ENCODE assay signal across 23 cellular contexts in the genomic region with DNA sequence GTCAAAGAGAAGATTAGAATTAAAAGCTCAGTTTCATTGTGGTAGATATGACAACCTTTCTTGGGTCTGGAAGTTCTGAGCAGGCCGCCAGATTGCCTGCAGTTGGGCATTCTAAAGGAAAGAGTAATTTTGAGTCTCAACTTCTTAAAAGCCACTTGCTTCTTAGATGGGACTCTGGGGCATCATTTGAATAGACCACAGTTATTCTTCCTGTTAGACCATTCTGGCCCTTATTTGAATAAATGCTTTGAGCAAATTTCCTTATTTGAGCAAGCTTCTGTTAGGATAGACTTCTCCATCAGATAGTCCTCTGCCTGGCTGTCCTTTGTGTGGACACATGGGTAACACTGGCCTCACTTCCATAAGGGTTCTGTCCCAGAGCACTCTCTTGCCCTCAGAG. TPM values are rescaled to one million over a fixed set of nuclear protein-coding genes. Genes with fewer than 3 reads are reported as not detected.
DNase-seq lines count a peak whose midpoint lies in the region; ATAC-seq and TF ChIP-seq lines count a peak whose summit lies in the region.
"Had no signal": no experiment of that assay in that cellular context is flagged by ENCODE, and none has a peak within 500 bp of the region (broad histone marks: within the 10 kb centered on the region; RNA-seq: fewer than 3 reads in every experiment).

No MANE protein-coding gene starts in this region.

- BruUV-seq in A673 (replicated peaks; lab: Mats Ljungman, UMichigan) (no TSS peak), Caco-2 (replicated peaks; lab: Mats Ljungman, UMichigan) (no TSS peak)

- no peaks in the 10 kb centered on the region for H3K9me3 ChIP-seq in A673 (ENCODE audit: low read depth, low read length, poor library complexity, severe bottlenecking)
- H3K9me3 ChIP-seq in Caco-2: no peaks in the 10 kb centered on the region
- H3K9me3 ChIP-seq: mucosa of descending colon, neutrophil, Peyer's patch had no signal

- POLR2A ChIA-PET in GM10248 (lab: Yijun Ruan, JAX): no interaction called here
- POLR2A ChIA-PET in A673 (lab: Charles Lee; ENCODE audit: low non-redundant PET): no interaction called here
- POLR2A ChIA-PET in Caco-2 (lab: Charles Lee): no interaction called here

- intact Hi-C loops in A673 (cut with micrococcal nuclease; ENCODE audit: unreplicated experiment): no loop called here
- intact Hi-C loops in Caco-2 (cut with micrococcal nuclease; ENCODE audit: unreplicated experiment): no loop called here

- TF ChIP-seq CTCF in GM10248 (IDR thresholded peaks at IDR 0.05; ENCODE audit: control extremely low read depth, extremely low read depth, low read depth, missing control alignments) (no peak), A673 (conservative IDR thresholded peaks at IDR 0.05; ENCODE audit: low read depth, low read length) (no peak), Caco-2 (IDR thresholded peaks at IDR 0.05; ENCODE audit: insufficient read depth in 1 of 2, low read depth in 1 of 2, low read length in 1 of 2, severe bottlenecking in 1 of 2, unreplicated experiment in 1 of 2) (no peak)

- H3K27me3 ChIP-seq in A673 (replicated peaks; ENCODE audit: insufficient read depth, low read depth, low read length, poor library complexity): no peaks in the 10 kb centered on the region
- no peaks in the 10 kb centered on the region for H3K27me3 ChIP-seq in Caco-2 (replicated peaks; ENCODE audit: control insufficient read depth, insufficient read depth, low read length)
- H3K27me3 ChIP-seq: neutrophil, Peyer's patch had no signal

- H3K27ac ChIP-seq in A673 (ENCODE audit: low read depth, low read length, poor library complexity, severe bottlenecking): no peak overlapping the region
- H3K27ac ChIP-seq: coronary artery, HL-60, neutrophil, Peyer's patch had no signal

- CTCF ChIA-PET in GM10248 (lab: Yijun Ruan, JAX) (interaction anchor here (0.9 to 2.4 kb wide), 4 partner anchors 13 to 64 kb away, joined by 3 to 16 read pairs (median 8); no protein-coding TSS in a partner anchor), A673 (lab: Charles Lee) (interaction anchor here (0.5 to 0.6 kb wide), 2 partner anchors 15 to 629 kb away, joined by 3 to 9 read pairs; no protein-coding TSS in a partner anchor), Caco-2 (lab: Charles Lee) (no interaction called here)

- H3K4me3 ChIP-seq in A673 (ENCODE audit: low read depth, low read length, poor library complexity, severe bottlenecking) (no peak overlapping the region), Caco-2 (ENCODE audit: low read depth, low read length) (no peak overlapping the region)
- H3K4me3 ChIP-seq: coronary artery, mucosa of descending colon, Peyer's patch, smooth muscle cell had no signal

- peaks cover 95% of the 10 kb centered on the region for H3K36me3 Mint-ChIP-seq in activated T-helper 17 cell treated with anti-CD3 and anti-CD28 coated beads, Interleukin-2, amount 50 U/mL, for 72 hours (ENCODE audit: low read depth)
- H3K36me3 Mint-ChIP-seq in Caco-2 (ENCODE audit: insufficient read depth, unreplicated experiment): peaks cover 75% of the 10 kb centered on the region

- peak; percentile 57 for ATAC-seq in GM19324 (IDR thresholded peaks at IDR 0.05; ENCODE audit: low FRiP score, unreplicated experiment)
- ATAC-seq in HG02870 (IDR thresholded peaks at IDR 0.05; ENCODE audit: unreplicated experiment): peak; percentile 68
- no peak for ATAC-seq in activated T-helper 17 cell treated with anti-CD3 and anti-CD28 coated beads, Interleukin-2, amount 50 U/mL, for 72 hours (replicated peaks)
- ATAC-seq in GM18870 (IDR thresholded peaks at IDR 0.05; ENCODE audit: unreplicated experiment): no peak
- ATAC-seq: left ventricle myocardium superior, mucosa of descending colon had no signal

- no peaks in the 10 kb centered on the region for H3K9me3 Mint-ChIP-seq in activated T-helper 17 cell treated with anti-CD3 and anti-CD28 coated beads, Interleukin-2, amount 50 U/mL, for 72 hours
- H3K9me3 Mint-ChIP-seq in Caco-2 (ENCODE audit: unreplicated experiment): no peaks in the 10 kb centered on the region
- H3K9me3 Mint-ChIP-seq: IgD-negative memory B cell; immature natural killer cell; T-helper 2 cell treated with Interferon-gamma antibody and Interleukin-4, amounts not matched to agents 5 μg/mL and 100 μg/mL, for 36 hours had no signal

- no peaks in the 10 kb centered on the region for H3K27me3 Mint-ChIP-seq in activated T-helper 17 cell treated with anti-CD3 and anti-CD28 coated beads, Interleukin-2, amount 50 U/mL, for 72 hours
- H3K27me3 Mint-ChIP-seq in Caco-2 (ENCODE audit: insufficient read depth, unreplicated experiment): no peaks in the 10 kb centered on the region
- H3K27me3 Mint-ChIP-seq: IgD-negative memory B cell had no signal

- in situ Hi-C loops in ACHN (cut with HindIII; ENCODE audit: low pct_ligation_motif_present, low pct_unique_long_range_greater_than_20kb, low sequenced_read_pairs): no loop called here

- peak overlapping the region; percentile 56 for H3K27ac Mint-ChIP-seq in activated T-helper 17 cell treated with anti-CD3 and anti-CD28 coated beads, Interleukin-2, amount 50 U/mL, for 72 hours
- H3K27ac Mint-ChIP-seq in Caco-2 (ENCODE audit: unreplicated experiment): no peak overlapping the region
- H3K27ac Mint-ChIP-seq: T-helper 2 cell treated with Interferon-gamma antibody and Interleukin-4, amounts not matched to agents 5 μg/mL and 100 μg/mL, for 36 hours had no signal

- H3K4me1 ChIP-seq in A673 (ENCODE audit: insufficient read depth, low read length, poor library complexity, severe bottlenecking): no peaks in the 10 kb centered on the region
- H3K4me1 ChIP-seq in Caco-2: no peaks in the 10 kb centered on the region
- H3K4me1 ChIP-seq: Peyer's patch had no signal

- no peak overlapping the region for H3K4me3 Mint-ChIP-seq in activated T-helper 17 cell treated with anti-CD3 and anti-CD28 coated beads, Interleukin-2, amount 50 U/mL, for 72 hours
- no peak overlapping the region for H3K4me3 Mint-ChIP-seq in Caco-2 (ENCODE audit: unreplicated experiment)
- H3K4me3 Mint-ChIP-seq: immature natural killer cell; T-helper 2 cell treated with Interferon-gamma antibody and Interleukin-4, amounts not matched to agents 5 μg/mL and 100 μg/mL, for 36 hours had no signal

- H3K4me1 Mint-ChIP-seq in activated T-helper 17 cell treated with anti-CD3 and anti-CD28 coated beads, Interleukin-2, amount 50 U/mL, for 72 hours: peaks cover 6% of the 10 kb centered on the region
- H3K4me1 Mint-ChIP-seq in Caco-2 (ENCODE audit: low read depth, unreplicated experiment): no peaks in the 10 kb centered on the region

- DNase-seq in GM10248 (ENCODE audit: extremely low spot score): peak; percentile 22
- no peak for DNase-seq in ACHN
- DNase-seq in A673 (ENCODE audit: low spot score): no peak
- DNase-seq in Caco-2: no peak
- DNase-seq: DMS153; GF-D8; immature natural killer cell; left ventricle myocardium superior; mucosa of descending colon; NCI-H187 treated with DMSO at 0.1 percent for 48 hours; NCI-H345; Peyer's patch; stimulated activated CD4-positive, alpha-beta T cell treated with anti-CD3 and anti-CD28 coated beads, Interleukin-4, amount 100 ng/mL, for 24 hours had no signal

- H3K36me3 ChIP-seq in A673 (ENCODE audit: insufficient read depth, low read length, poor library complexity, severe bottlenecking): peaks cover 46% of the 10 kb centered on the region
- peaks cover 4% of the 10 kb centered on the region; the same call in 1 of the 2 replicates for H3K36me3 ChIP-seq in Caco-2 (ENCODE audit: control insufficient read depth, insufficient read depth, low read length)

RNA-seq across cellular contexts. Expression of a gene that starts 40.2 kb away (rescaled TPM):
- 100 to 1,000 TPM; 246 to 256 TPM for total RNA-seq in activated T-helper 17 cell treated with anti-CD3 and anti-CD28 coated beads, Interleukin-2, amount 50 U/mL, for 72 hours
- total RNA-seq in A673 (2021) (177 and 180 TPM in 2 replicates), Caco-2 (2022) (274 and 276 TPM in 2 replicates)

Comparison
In these comparisons a context has a peak if more than half of its experiments do, and no peak if none do; other contexts are left out.
1. ATAC-seq: peak in GM19324 (single experiment) and HG02870 (single experiment); none in activated T-helper 17 cell treated with anti-CD3 and anti-CD28 coated beads, Interleukin-2, amount 50 U/mL, for 72 hours (single experiment) and GM18870 (single experiment).